15 cellular contexts compared by ENCODE assay signal in genomic region chr4:150224896-150225591, GRCh38.
DNase-seq lines count a peak whose midpoint lies in the region; ATAC-seq and TF ChIP-seq lines count a peak whose summit lies in the region.
"Had no signal": no experiment of that assay in that cellular context is flagged by ENCODE, and none has a peak within 500 bp of the region (broad histone marks: within the 10 kb centered on the region; RNA-seq: fewer than 3 reads in every experiment).

No MANE protein-coding gene starts in this region.

- peak overlapping the region; percentile 43; the same call in 1 of the 2 replicates for H3K27ac ChIP-seq in HUES64 (ENCODE audit: low read depth, low read length)
- H3K27ac ChIP-seq: KMS-11, prostate gland, SK-N-MC had no signal

- POLR2A ChIA-PET in activated CD8-positive, alpha-beta T cell treated with anti-CD3 and anti-CD28 coated beads for 36 hours (lab: Charles Lee) = no interaction called here

- H3K27me3 ChIP-seq in HUES64 (ENCODE audit: insufficient read depth, low read length) = no peaks in the 10 kb centered on the region

- CTCF ChIA-PET in activated CD8-positive, alpha-beta T cell treated with anti-CD3 and anti-CD28 coated beads for 36 hours (lab: Charles Lee) = interaction anchor here (0.7 to 1.2 kb wide), 2 partner anchors 18 to 215 kb away, joined by 4 to 7 read pairs; no protein-coding TSS in a partner anchor

- no peaks in the 10 kb centered on the region for H3K9me3 ChIP-seq in HUES64 (ENCODE audit: insufficient read depth, low read depth, low read length)
- H3K9me3 ChIP-seq: prostate gland had no signal

- no peak for ATAC-seq in HG02798 (IDR thresholded peaks at IDR 0.05; ENCODE audit: poor library complexity, unreplicated experiment)
- ATAC-seq in activated CD8-positive, alpha-beta T cell treated with anti-CD3 and anti-CD28 coated beads for 36 hours = no peak
- ATAC-seq: left lobe of liver had no signal

- intact Hi-C loops in activated CD8-positive, alpha-beta T cell treated with anti-CD3 and anti-CD28 coated beads for 36 hours (cut with micrococcal nuclease) = no loop called here

- in situ Hi-C loops in KBM-7 (cut with MboI; ENCODE audit: low pct_unique_long_range_greater_than_20kb, low sequenced_read_pairs) = no loop called here

- no peak overlapping the region for H3K4me3 Mint-ChIP-seq in activated CD8-positive, alpha-beta T cell treated with anti-CD3 and anti-CD28 coated beads for 36 hours
- H3K4me3 Mint-ChIP-seq: activated CD4-positive, alpha-beta memory T cell treated with anti-CD3 and anti-CD28 coated beads, Interleukin-2, amount 10 ng/mL, durations not matched to agents 7 days and 5 days; activated naive CD8-positive, alpha-beta T cell had no signal

- peaks cover 21% of the 10 kb centered on the region for H3K4me1 ChIP-seq in HUES64 (ENCODE audit: insufficient read depth, low read length)
- H3K4me1 ChIP-seq: prostate gland had no signal

- H3K4me1 Mint-ChIP-seq in activated CD8-positive, alpha-beta T cell treated with anti-CD3 and anti-CD28 coated beads for 36 hours (ENCODE audit: low read depth) = no peaks in the 10 kb centered on the region
- H3K4me1 Mint-ChIP-seq: activated CD4-positive, alpha-beta memory T cell treated with anti-CD3 and anti-CD28 coated beads, Interleukin-2, amount 10 ng/mL, durations not matched to agents 7 days and 5 days had no signal

- WGBS in HUES64 = 90% methylated on average over 5 of the region's 6 CpGs

- H3K9me3 Mint-ChIP-seq in activated CD8-positive, alpha-beta T cell treated with anti-CD3 and anti-CD28 coated beads for 36 hours = no peaks in the 10 kb centered on the region
- H3K9me3 Mint-ChIP-seq: activated CD4-positive, alpha-beta memory T cell treated with anti-CD3 and anti-CD28 coated beads, Interleukin-2, amount 10 ng/mL, durations not matched to agents 7 days and 5 days had no signal

- H3K27ac Mint-ChIP-seq in activated CD8-positive, alpha-beta T cell treated with anti-CD3 and anti-CD28 coated beads for 36 hours = no peak overlapping the region
- H3K27ac Mint-ChIP-seq: activated CD4-positive, alpha-beta memory T cell treated with anti-CD3 and anti-CD28 coated beads, Interleukin-2, amount 10 ng/mL, durations not matched to agents 7 days and 5 days; activated naive CD8-positive, alpha-beta T cell had no signal

- no peaks in the 10 kb centered on the region for H3K36me3 Mint-ChIP-seq in activated CD8-positive, alpha-beta T cell treated with anti-CD3 and anti-CD28 coated beads for 36 hours (ENCODE audit: low read depth)
- H3K36me3 Mint-ChIP-seq: activated naive CD8-positive, alpha-beta T cell had no signal

- H3K9ac ChIP-seq in HUES64 (ENCODE audit: low read depth, low read length) = no peak overlapping the region
- H3K9ac ChIP-seq: KMS-11 had no signal

- H3K4me3 ChIP-seq in AG10803 (ENCODE audit: low read length) (peak overlapping the region; percentile 10), HUES64 (ENCODE audit: low read length) (no peak overlapping the region), choroid plexus epithelial cell (ENCODE audit: low read depth, low read length) (peak overlapping the region; percentile 38)
- H3K4me3 ChIP-seq: prostate gland, SK-N-MC had no signal

- TF ChIP-seq CTCF in AG10803 (conservative IDR thresholded peaks at IDR 0.05; ENCODE audit: low read length) = no peak
- no peak for TF ChIP-seq CTCF in choroid plexus epithelial cell (conservative IDR thresholded peaks at IDR 0.05; ENCODE audit: low read depth, low read length)
- no peak for TF ChIP-seq CTCF in activated CD8-positive, alpha-beta T cell treated with anti-CD3 and anti-CD28 coated beads for 36 hours (IDR thresholded peaks at IDR 0.05)

- no peaks in the 10 kb centered on the region for H3K36me3 ChIP-seq in HUES64 (ENCODE audit: insufficient read depth, low read length)
- H3K36me3 ChIP-seq: prostate gland had no signal

- peak; percentile 95 for DNase-seq in AG10803 (ENCODE audit: low read depth)
- peak; percentile 99 for DNase-seq in choroid plexus epithelial cell (ENCODE audit: low read depth)
- DNase-seq in lung microvascular endothelial cell (ENCODE audit: low read depth in 2 of 2) = peak; percentile 27 to 78
- DNase-seq in activated CD4-positive, alpha-beta T cell treated with anti-CD3 and anti-CD28 coated beads for 4 hours = no peak
- no peak for DNase-seq in KBM-7
- no peak for DNase-seq in activated CD8-positive, alpha-beta T cell treated with anti-CD3 and anti-CD28 coated beads for 36 hours
- DNase-seq: activated CD4-positive, alpha-beta memory T cell treated with anti-CD3 and anti-CD28 coated beads, Interleukin-2, amount 10 ng/mL, durations not matched to agents 7 days and 5 days; Calu3 had no signal

- H3K27me3 Mint-ChIP-seq in activated CD8-positive, alpha-beta T cell treated with anti-CD3 and anti-CD28 coated beads for 36 hours = peaks cover 2% of the 10 kb centered on the region

Comparison
In these comparisons a context has a peak if more than half of its experiments do, and no peak if none do; other contexts are left out.
1. DNase-seq: peak in AG10803 (single experiment), choroid plexus epithelial cell (single experiment) and lung microvascular endothelial cell (2 of 2); none in activated CD4-positive, alpha-beta T cell treated with anti-CD3 and anti-CD28 coated beads for 4 hours (0 of 2), KBM-7 (single experiment) and activated CD8-positive, alpha-beta T cell treated with anti-CD3 and anti-CD28 coated beads for 36 hours (single experiment).